Comparison of ENCODE assay signal across 2 cellular contexts in genomic region chr5:142297786-142298185, GRCh38.
TF ChIP-seq lines count a peak whose summit lies in the region.

No MANE protein-coding gene starts in this region.

TF ChIP-seq in HEK293, 187 proteins besides CTCF, POLR2A, EP300 and RAD21:
- peak; percentile 56; the same call in 1 of the 2 replicates for TF ChIP-seq ZNF121 (tag by site-specific recombination; IDR thresholded peaks at IDR 0.05)
TF ChIP-seq in HEK293: peak in this region for 1; not testable (repeated sequence) for 186.

TF ChIP-seq in K562, 482 proteins besides CTCF, POLR2A, EP300 and RAD21:
- 0 out of 2 replicates have a peak, but pooled peaks have one; percentile 4 for TF ChIP-seq ZNF121 (CRISPR knock-in tag; conservative IDR thresholded peaks at IDR 0.05)
